Comparison of ENCODE assay signal across 33 cellular contexts in genomic region chr16:89179148-89179484, GRCh38. TPM values are rescaled to one million over a fixed set of nuclear protein-coding genes. Genes with fewer than 3 reads are reported as not detected.
"Had no signal": no experiment of that assay in that cellular context is flagged by ENCODE, and none has a peak within 500 bp of the region (broad histone marks: within the 10 kb centered on the region; RNA-seq: fewer than 3 reads in every experiment).

No MANE protein-coding gene starts in this region.

- H3K79me2 ChIP-seq: parathyroid adenoma had no signal

- H3K4me1 ChIP-seq: parathyroid adenoma, testis, tibial artery, transverse colon, upper lobe of right lung, uterus had no signal

- ATAC-seq: naive thymus-derived CD8-positive, alpha-beta T cell; psoas muscle; right cardiac atrium; sciatic nerve; stimulated activated memory B cell treated with anti-CD40 and anti-IgM and Interleukin-4, amounts not matched to agents 10 μg/mL and 1 μg/mL and 100 μg/mL, for 72 hours; stimulated activated naive CD8-positive, alpha-beta T cell treated with anti-CD3 and anti-CD28 coated beads, Interleukin-15, amount 100 ng/mL, for 72 hours; stimulated activated naive CD8-positive, alpha-beta T cell treated with anti-CD3 and anti-CD28 coated beads, Interleukin-15, Interleukin-2, amounts not matched to agents 100 U/mL and 50 U/mL, for 24 hours; upper lobe of right lung had no signal

- H3K4me3 ChIP-seq: ovary, psoas muscle, skin epidermis, smooth muscle cell, spleen, suprapubic skin, testis, tibial artery, transverse colon, upper lobe of right lung, uterus had no signal

- H3K4me2 ChIP-seq: smooth muscle cell had no signal

- H3K36me3 ChIP-seq: ovary, spleen, suprapubic skin, tibial artery, transverse colon, upper lobe of right lung, uterus had no signal

- H3K9ac ChIP-seq: parathyroid adenoma had no signal

- H3K9me3 ChIP-seq: ovary, psoas muscle, spleen, suprapubic skin, testis, tibial artery, transverse colon, upper lobe of right lung, uterus had no signal

- H2AFZ ChIP-seq: parathyroid adenoma had no signal

- DNase-seq: naive thymus-derived CD8-positive, alpha-beta T cell; nephron progenitor cell; occipital lobe; ovary; posterior cingulate gyrus; psoas muscle; spleen; stimulated activated CD4-positive, alpha-beta T cell treated with anti-CD3 and anti-CD28 coated beads, Interleukin-12 subunit alpha, Interleukin-12 subunit beta, amount 100 ng/mL, for 4 hours; stimulated activated CD4-positive, alpha-beta T cell treated with anti-CD3 and anti-CD28 coated beads, Interleukin-1b, Interleukin-23, amount 100 ng/mL, for 48 hours; stimulated activated CD4-positive, alpha-beta T cell treated with anti-CD3 and anti-CD28 coated beads, Interleukin-4, amount 100 ng/mL, for 1 hour; stimulated activated CD4-positive, alpha-beta T cell treated with anti-CD3 and anti-CD28 coated beads, Interleukin-4, amount 100 ng/mL, for 4 hours; stimulated activated CD8-positive, alpha-beta memory T cell treated with anti-CD3 and anti-CD28 coated beads, Interleukin-4, amount 100 ng/mL, for 48 hours; stimulated activated naive CD4-positive, alpha-beta T cell; stimulated activated naive CD8-positive, alpha-beta T cell treated with anti-CD3 and anti-CD28 coated beads, Interleukin-15, amount 100 ng/mL, for 72 hours; stimulated activated naive CD8-positive, alpha-beta T cell treated with anti-CD3 and anti-CD28 coated beads, Interleukin-15, Interleukin-2, amounts not matched to agents 100 U/mL and 50 U/mL, for 24 hours; testis; tibial artery; transverse colon; upper lobe of right lung; uterus had no signal

- H3K27ac ChIP-seq: ovary, parathyroid adenoma, psoas muscle, skin epidermis, spleen, suprapubic skin, testis, tibial artery, transverse colon, upper lobe of right lung, uterus had no signal

- H3K27me3 ChIP-seq: testis, uterus had no signal

RNA-seq across cellular contexts. Expression of gene CDH15, which starts 7.6 kb away (rescaled TPM):
- total RNA-seq: naive thymus-derived CD8-positive, alpha-beta T cell; natural killer cell treated with Interleukin-12 subunit alpha and Interleukin-12 subunit beta and Interleukin-15 and Interleukin-18, amount 100 ng/mL, for 72 hours; neural crest cell; progenitor cell of endocrine pancreas; renal cortical epithelial cell; transverse colon had no signal
- polyA plus RNA-seq: naive thymus-derived CD8-positive, alpha-beta T cell had no signal

RNA-seq across cellular contexts. Expression of gene SLC22A31, which starts 21.2 kb away (rescaled TPM):
- total RNA-seq: naive thymus-derived CD8-positive, alpha-beta T cell; occipital lobe; osteoblast; psoas muscle; renal cortical epithelial cell; smooth muscle cell; urinary bladder; uterus had no signal
- polyA plus RNA-seq: naive thymus-derived CD8-positive, alpha-beta T cell had no signal
